Comparison of ENCODE assay signal across 1 cellular context in the genomic region with DNA sequence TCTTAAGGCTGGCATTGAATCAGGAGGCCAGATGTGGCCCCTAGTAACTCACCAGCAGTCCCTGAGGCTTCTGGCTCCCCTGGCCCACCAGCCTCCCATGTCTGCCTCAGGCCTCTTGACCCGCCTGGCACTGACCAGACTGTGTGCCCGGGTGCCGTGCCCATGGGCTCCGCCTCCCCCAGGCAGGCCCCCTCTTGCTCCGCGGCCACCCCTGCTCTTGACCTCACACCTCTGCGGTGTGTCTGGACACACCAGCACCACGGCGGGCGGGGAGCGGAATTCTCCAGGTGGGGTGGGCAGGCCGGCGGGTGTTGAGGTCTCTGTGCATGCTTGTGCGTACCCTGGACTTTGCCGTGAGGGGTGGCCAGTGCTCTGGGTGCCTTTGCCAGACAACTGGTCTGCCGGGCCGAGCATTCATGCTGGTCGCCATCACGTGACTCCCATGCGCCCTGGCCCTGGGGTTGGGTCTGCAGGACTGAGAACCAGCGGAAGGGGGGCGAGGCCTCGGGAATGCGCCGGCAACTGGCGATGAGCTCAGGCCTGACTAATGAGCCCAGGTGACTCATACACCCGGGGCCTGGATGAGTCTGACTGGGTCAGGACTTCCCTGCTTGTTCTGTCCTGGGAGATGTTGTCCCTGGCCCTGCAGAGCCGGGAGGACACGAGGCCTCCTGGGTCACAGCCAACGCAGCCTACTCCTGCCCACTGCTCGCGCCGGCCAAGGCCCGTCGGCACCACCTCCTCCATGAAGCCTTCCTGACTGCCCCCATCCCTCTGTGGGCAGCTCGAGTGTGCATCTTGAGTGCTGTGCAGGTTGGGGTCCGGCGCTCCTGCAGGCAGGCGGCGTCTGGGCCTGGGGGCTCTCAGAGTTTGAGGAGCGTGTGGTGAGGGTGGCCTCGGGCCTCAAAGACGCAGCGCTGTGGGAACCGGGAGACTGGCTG.
A peak's percentile ranks its signal among the peaks of the same experiment; 100 is the strongest.
TF ChIP-seq lines count a peak whose summit lies in the region.

No MANE protein-coding gene starts in this region.

TF ChIP-seq in HepG2, 621 proteins besides CTCF, POLR2A, EP300 and RAD21 (continued from another document and continues in another):
- TF ChIP-seq, protein P1, sequence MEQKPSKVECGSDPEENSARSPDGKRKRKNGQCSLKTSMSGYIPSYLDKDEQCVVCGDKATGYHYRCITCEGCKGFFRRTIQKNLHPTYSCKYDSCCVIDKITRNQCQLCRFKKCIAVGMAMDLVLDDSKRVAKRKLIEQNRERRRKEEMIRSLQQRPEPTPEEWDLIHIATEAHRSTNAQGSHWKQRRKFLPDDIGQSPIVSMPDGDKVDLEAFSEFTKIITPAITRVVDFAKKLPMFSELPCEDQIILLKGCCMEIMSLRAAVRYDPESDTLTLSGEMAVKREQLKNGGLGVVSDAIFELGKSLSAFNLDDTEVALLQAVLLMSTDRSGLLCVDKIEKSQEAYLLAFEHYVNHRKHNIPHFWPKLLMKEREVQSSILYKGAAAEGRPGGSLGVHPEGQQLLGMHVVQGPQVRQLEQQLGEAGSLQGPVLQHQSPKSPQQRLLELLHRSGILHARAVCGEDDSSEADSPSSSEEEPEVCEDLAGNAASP (CRISPR knock-in tag; IDR thresholded peaks at IDR 0.05; ENCODE audit: borderline replicate concordance) = peak; percentile 80; the same call in 1 of the 2 replicates
- TF ChIP-seq, protein P2, sequence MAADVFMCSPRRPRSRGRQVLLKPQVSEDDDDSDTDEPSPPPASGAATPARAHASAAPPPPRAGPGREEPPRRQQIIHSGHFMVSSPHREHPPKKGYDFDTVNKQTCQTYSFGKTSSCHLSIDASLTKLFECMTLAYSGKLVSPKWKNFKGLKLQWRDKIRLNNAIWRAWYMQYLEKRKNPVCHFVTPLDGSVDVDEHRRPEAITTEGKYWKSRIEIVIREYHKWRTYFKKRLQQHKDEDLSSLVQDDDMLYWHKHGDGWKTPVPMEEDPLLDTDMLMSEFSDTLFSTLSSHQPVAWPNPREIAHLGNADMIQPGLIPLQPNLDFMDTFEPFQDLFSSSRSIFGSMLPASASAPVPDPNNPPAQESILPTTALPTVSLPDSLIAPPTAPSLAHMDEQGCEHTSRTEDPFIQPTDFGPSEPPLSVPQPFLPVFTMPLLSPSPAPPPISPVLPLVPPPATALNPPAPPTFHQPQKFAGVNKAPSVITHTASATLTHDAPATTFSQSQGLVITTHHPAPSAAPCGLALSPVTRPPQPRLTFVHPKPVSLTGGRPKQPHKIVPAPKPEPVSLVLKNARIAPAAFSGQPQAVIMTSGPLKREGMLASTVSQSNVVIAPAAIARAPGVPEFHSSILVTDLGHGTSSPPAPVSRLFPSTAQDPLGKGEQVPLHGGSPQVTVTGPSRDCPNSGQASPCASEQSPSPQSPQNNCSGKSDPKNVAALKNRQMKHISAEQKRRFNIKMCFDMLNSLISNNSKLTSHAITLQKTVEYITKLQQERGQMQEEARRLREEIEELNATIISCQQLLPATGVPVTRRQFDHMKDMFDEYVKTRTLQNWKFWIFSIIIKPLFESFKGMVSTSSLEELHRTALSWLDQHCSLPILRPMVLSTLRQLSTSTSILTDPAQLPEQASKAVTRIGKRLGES (CRISPR knock-in tag; IDR thresholded peaks at IDR 0.05; ENCODE audit: borderline replicate concordance) = peak; percentile 94
- TF ChIP-seq EED (CRISPR knock-in tag; IDR thresholded peaks at IDR 0.05) (no peak), GTF3A (CRISPR knock-in tag; conservative IDR thresholded peaks at IDR 0.05) (no peak), ZNF24 (IDR thresholded peaks at IDR 0.05) (no peak), NFYB (CRISPR knock-in tag; IDR thresholded peaks at IDR 0.05) (peak; percentile 38; the same call in 1 of the 2 replicates), ZNF264 (CRISPR knock-in tag; IDR thresholded peaks at IDR 0.05) (peak; percentile 78), TEAD2 (CRISPR knock-in tag; IDR thresholded peaks at IDR 0.05) (peak; percentile 79; the same call in 1 of the 2 replicates), ZNF460 (CRISPR knock-in tag; IDR thresholded peaks at IDR 0.05; ENCODE audit: borderline replicate concordance) (peak; percentile 56; the same call in 1 of the 2 replicates), HNRNPL (IDR thresholded peaks at IDR 0.05; ENCODE audit: low read depth, low read length) (peak; percentile 99), ZNF30 (CRISPR knock-in tag; IDR thresholded peaks at IDR 0.05) (no peak), KLF11 (CRISPR knock-in tag; IDR thresholded peaks at IDR 0.05) (peak; percentile 72), ATRX (CRISPR knock-in tag; IDR thresholded peaks at IDR 0.05; ENCODE audit: borderline replicate concordance) (no peak), NFIC (IDR thresholded peaks at IDR 0.05; ENCODE audit: low read length) (no peak), ZNF441 (CRISPR knock-in tag; IDR thresholded peaks at IDR 0.05; ENCODE audit: borderline replicate concordance) (peak; percentile 77; the same call in 1 of the 2 replicates), ZMYM2 (CRISPR knock-in tag; IDR thresholded peaks at IDR 0.05) (no peak; the same call in none of the 2 replicates), MTF1 (CRISPR knock-in tag; IDR thresholded peaks at IDR 0.05) (0 out of 2 replicates have a peak, but pooled peaks have one; percentile 50), ZNF768 (CRISPR knock-in tag; IDR thresholded peaks at IDR 0.05) (peak; percentile 76), HOXA7 (CRISPR knock-in tag; IDR thresholded peaks at IDR 0.05) (no peak), ZFP36L1 (CRISPR knock-in tag; IDR thresholded peaks at IDR 0.05) (peak; percentile 96), HES4 (CRISPR knock-in tag; IDR thresholded peaks at IDR 0.05; ENCODE audit: borderline replicate concordance) (no peak), REXO4 (CRISPR knock-in tag; IDR thresholded peaks at IDR 0.05; ENCODE audit: borderline replicate concordance) (no peak), ZSCAN20 (CRISPR knock-in tag; IDR thresholded peaks at IDR 0.05; ENCODE audit: borderline replicate concordance) (peak; percentile 86; the same call in 1 of the 2 replicates), FOXP1 (IDR thresholded peaks at IDR 0.05) (no peak), FOXP1 (CRISPR knock-in tag; IDR thresholded peaks at IDR 0.05) (0 out of 2 replicates have a peak, but pooled peaks have one; percentile 32), THAP11 (CRISPR knock-in tag; IDR thresholded peaks at IDR 0.05) (peak; percentile 77), HIVEP1 (CRISPR knock-in tag; IDR thresholded peaks at IDR 0.05) (peak; percentile 96), SMAD9 (CRISPR knock-in tag; IDR thresholded peaks at IDR 0.05) (0 out of 2 replicates have a peak, but pooled peaks have one; percentile 18)
- TF ChIP-seq, protein P3, sequence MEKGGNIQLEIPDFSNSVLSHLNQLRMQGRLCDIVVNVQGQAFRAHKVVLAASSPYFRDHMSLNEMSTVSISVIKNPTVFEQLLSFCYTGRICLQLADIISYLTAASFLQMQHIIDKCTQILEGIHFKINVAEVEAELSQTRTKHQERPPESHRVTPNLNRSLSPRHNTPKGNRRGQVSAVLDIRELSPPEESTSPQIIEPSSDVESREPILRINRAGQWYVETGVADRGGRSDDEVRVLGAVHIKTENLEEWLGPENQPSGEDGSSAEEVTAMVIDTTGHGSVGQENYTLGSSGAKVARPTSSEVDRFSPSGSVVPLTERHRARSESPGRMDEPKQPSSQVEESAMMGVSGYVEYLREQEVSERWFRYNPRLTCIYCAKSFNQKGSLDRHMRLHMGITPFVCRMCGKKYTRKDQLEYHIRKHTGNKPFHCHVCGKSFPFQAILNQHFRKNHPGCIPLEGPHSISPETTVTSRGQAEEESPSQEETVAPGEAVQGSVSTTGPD (CRISPR knock-in tag; IDR thresholded peaks at IDR 0.05) = peak; percentile 93; the same call in 1 of the 2 replicates
- TF ChIP-seq, protein P4, sequence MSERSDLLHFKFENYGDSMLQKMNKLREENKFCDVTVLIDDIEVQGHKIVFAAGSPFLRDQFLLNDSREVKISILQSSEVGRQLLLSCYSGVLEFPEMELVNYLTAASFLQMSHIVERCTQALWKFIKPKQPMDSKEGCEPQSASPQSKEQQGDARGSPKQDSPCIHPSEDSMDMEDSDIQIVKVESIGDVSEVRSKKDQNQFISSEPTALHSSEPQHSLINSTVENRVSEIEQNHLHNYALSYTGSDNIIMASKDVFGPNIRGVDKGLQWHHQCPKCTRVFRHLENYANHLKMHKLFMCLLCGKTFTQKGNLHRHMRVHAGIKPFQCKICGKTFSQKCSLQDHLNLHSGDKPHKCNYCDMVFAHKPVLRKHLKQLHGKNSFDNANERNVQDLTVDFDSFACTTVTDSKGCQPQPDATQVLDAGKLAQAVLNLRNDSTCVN (CRISPR knock-in tag; IDR thresholded peaks at IDR 0.05; ENCODE audit: borderline replicate concordance) = no peak; the same call in 1 of the 2 replicates
- TF ChIP-seq, protein P5, sequence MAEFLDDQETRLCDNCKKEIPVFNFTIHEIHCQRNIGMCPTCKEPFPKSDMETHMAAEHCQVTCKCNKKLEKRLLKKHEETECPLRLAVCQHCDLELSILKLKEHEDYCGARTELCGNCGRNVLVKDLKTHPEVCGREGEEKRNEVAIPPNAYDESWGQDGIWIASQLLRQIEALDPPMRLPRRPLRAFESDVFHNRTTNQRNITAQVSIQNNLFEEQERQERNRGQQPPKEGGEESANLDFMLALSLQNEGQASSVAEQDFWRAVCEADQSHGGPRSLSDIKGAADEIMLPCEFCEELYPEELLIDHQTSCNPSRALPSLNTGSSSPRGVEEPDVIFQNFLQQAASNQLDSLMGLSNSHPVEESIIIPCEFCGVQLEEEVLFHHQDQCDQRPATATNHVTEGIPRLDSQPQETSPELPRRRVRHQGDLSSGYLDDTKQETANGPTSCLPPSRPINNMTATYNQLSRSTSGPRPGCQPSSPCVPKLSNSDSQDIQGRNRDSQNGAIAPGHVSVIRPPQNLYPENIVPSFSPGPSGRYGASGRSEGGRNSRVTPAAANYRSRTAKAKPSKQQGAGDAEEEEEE (CRISPR knock-in tag; IDR thresholded peaks at IDR 0.05; ENCODE audit: borderline replicate concordance) = no peak
- TF ChIP-seq, protein P6, sequence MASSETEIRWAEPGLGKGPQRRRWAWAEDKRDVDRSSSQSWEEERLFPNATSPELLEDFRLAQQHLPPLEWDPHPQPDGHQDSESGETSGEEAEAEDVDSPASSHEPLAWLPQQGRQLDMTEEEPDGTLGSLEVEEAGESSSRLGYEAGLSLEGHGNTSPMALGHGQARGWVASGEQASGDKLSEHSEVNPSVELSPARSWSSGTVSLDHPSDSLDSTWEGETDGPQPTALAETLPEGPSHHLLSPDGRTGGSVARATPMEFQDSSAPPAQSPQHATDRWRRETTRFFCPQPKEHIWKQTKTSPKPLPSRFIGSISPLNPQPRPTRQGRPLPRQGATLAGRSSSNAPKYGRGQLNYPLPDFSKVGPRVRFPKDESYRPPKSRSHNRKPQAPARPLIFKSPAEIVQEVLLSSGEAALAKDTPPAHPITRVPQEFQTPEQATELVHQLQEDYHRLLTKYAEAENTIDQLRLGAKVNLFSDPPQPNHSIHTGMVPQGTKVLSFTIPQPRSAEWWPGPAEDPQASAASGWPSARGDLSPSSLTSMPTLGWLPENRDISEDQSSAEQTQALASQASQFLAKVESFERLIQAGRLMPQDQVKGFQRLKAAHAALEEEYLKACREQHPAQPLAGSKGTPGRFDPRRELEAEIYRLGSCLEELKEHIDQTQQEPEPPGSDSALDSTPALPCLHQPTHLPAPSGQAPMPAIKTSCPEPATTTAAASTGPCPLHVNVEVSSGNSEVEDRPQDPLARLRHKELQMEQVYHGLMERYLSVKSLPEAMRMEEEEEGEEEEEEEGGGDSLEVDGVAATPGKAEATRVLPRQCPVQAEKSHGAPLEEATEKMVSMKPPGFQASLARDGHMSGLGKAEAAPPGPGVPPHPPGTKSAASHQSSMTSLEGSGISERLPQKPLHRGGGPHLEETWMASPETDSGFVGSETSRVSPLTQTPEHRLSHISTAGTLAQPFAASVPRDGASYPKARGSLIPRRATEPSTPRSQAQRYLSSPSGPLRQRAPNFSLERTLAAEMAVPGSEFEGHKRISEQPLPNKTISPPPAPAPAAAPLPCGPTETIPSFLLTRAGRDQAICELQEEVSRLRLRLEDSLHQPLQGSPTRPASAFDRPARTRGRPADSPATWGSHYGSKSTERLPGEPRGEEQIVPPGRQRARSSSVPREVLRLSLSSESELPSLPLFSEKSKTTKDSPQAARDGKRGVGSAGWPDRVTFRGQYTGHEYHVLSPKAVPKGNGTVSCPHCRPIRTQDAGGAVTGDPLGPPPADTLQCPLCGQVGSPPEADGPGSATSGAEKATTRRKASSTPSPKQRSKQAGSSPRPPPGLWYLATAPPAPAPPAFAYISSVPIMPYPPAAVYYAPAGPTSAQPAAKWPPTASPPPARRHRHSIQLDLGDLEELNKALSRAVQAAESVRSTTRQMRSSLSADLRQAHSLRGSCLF (CRISPR knock-in tag; IDR thresholded peaks at IDR 0.05; ENCODE audit: borderline replicate concordance) = no peak; the same call in 1 of the 2 replicates
- TF ChIP-seq, protein P7, sequence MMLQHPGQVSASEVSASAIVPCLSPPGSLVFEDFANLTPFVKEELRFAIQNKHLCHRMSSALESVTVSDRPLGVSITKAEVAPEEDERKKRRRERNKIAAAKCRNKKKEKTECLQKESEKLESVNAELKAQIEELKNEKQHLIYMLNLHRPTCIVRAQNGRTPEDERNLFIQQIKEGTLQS (CRISPR knock-in tag; IDR thresholded peaks at IDR 0.05) = peak; percentile 95
- TF ChIP-seq, protein P8, sequence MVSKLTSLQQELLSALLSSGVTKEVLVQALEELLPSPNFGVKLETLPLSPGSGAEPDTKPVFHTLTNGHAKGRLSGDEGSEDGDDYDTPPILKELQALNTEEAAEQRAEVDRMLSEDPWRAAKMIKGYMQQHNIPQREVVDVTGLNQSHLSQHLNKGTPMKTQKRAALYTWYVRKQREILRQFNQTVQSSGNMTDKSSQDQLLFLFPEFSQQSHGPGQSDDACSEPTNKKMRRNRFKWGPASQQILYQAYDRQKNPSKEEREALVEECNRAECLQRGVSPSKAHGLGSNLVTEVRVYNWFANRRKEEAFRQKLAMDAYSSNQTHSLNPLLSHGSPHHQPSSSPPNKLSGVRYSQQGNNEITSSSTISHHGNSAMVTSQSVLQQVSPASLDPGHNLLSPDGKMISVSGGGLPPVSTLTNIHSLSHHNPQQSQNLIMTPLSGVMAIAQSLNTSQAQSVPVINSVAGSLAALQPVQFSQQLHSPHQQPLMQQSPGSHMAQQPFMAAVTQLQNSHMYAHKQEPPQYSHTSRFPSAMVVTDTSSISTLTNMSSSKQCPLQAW (CRISPR knock-in tag; IDR thresholded peaks at IDR 0.05) = peak; percentile 87
- TF ChIP-seq, protein P9, sequence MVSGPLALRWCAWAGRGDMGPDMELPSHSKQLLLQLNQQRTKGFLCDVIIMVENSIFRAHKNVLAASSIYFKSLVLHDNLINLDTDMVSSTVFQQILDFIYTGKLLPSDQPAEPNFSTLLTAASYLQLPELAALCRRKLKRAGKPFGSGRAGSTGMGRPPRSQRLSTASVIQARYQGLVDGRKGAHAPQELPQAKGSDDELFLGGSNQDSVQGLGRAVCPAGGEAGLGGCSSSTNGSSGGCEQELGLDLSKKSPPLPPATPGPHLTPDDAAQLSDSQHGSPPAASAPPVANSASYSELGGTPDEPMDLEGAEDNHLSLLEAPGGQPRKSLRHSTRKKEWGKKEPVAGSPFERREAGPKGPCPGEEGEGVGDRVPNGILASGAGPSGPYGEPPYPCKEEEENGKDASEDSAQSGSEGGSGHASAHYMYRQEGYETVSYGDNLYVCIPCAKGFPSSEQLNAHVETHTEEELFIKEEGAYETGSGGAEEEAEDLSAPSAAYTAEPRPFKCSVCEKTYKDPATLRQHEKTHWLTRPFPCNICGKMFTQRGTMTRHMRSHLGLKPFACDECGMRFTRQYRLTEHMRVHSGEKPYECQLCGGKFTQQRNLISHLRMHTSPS (CRISPR knock-in tag; IDR thresholded peaks at IDR 0.05; ENCODE audit: low read depth) = peak; percentile 96
